26 cellular contexts compared by ENCODE assay signal in the genomic region with DNA sequence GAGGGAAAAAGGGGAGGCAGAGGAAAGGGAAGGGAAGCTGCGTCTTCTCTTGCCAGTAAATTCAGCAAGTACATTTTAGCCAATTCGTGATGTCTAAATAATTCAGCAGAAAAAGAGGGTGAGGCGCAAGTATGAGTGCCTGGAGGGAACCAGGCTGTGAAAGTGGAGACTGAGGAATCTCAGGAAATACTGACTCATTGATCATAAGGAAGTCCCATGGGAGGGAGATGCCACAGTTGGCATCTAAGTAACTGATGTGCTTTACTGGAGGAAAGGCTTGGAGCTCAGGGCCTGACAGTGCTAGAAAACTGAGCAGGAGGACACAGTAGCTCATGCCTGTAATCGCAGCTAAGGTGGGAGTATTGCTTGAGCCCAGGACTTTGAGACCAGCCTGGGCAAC. TPM values are rescaled to one million over a fixed set of nuclear protein-coding genes. Genes with fewer than 3 reads are reported as not detected.
DNase-seq lines count a peak whose midpoint lies in the region; ATAC-seq and TF ChIP-seq lines count a peak whose summit lies in the region.
"Had no signal": no experiment of that assay in that cellular context is flagged by ENCODE, and none has a peak within 500 bp of the region (broad histone marks: within the 10 kb centered on the region; RNA-seq: fewer than 3 reads in every experiment).

No MANE protein-coding gene starts in this region.

- H3K9me3 ChIP-seq in adipocyte (ENCODE audit: control insufficient read depth, low read length): peaks cover 7% of the 10 kb centered on the region
- H3K9me3 ChIP-seq: A549, MG63, Peyer's patch, prostate gland, transverse colon had no signal

- no peak for TF ChIP-seq CTCF in AG10803 (conservative IDR thresholded peaks at IDR 0.05; ENCODE audit: low read length)

- H3K4me3 ChIP-seq in AG10803 (ENCODE audit: low read length) (no peak overlapping the region), adipocyte (ENCODE audit: low read length) (no peak overlapping the region)
- H3K4me3 ChIP-seq: A549, coronary artery, GM12878, MG63, Peyer's patch, prostate gland, transverse colon had no signal

- H3K36me3 ChIP-seq in adipocyte (ENCODE audit: control insufficient read depth, insufficient read depth, low read length, severe bottlenecking): no peaks in the 10 kb centered on the region
- H3K36me3 ChIP-seq: MG63, Peyer's patch, prostate gland, transverse colon had no signal

- DNase-seq in AG10803 (ENCODE audit: low read depth) (peak; percentile 6), HT1080 (ENCODE audit: low read depth) (peak; percentile 66), adipocyte (ENCODE audit: low read depth) (peak; percentile 4), myocyte (ENCODE audit: low read depth) (peak; percentile 9), T-helper 2 cell (no peak)
- DNase-seq in stimulated activated CD4-positive, alpha-beta T cell treated with anti-CD3 and anti-CD28 coated beads, Interleukin-4, amount 100 ng/mL, for 24 hours: no peak
- DNase-seq: activated CD4-positive, alpha-beta T cell treated with anti-CD3 and anti-CD28 coated beads for 48 hours; activated naive CD4-positive, alpha-beta T cell; activated T-cell treated with anti-CD3 and anti-CD28 coated beads, Interleukin-2, amount 50 U/mL, for 4 hours; amniotic stem cell; Caco-2; DMS79; endodermal cell; kidney glomerular epithelial cell; MG63; NCI-H2107; NCI-H524; Peyer's patch; stimulated activated CD8-positive, alpha-beta memory T cell treated with anti-CD3 and anti-CD28 coated beads, Interleukin-4, amount 100 ng/mL, for 48 hours; transverse colon had no signal

- H3K4me1 ChIP-seq in adipocyte (ENCODE audit: control insufficient read depth, insufficient read depth, low read length): no peaks in the 10 kb centered on the region
- H3K4me1 ChIP-seq: A549, Caco-2, Peyer's patch, prostate gland, transverse colon had no signal

- H3K27me3 ChIP-seq in adipocyte (replicated peaks; ENCODE audit: control insufficient read depth, insufficient read depth, low read length): peaks cover 29% of the 10 kb centered on the region
- H3K27me3 ChIP-seq: MG63, Peyer's patch, transverse colon had no signal

- ATAC-seq in HG02798 (IDR thresholded peaks at IDR 0.05; ENCODE audit: poor library complexity, unreplicated experiment) (no peak), HG03159 (IDR thresholded peaks at IDR 0.05; ENCODE audit: unreplicated experiment) (no peak)
- ATAC-seq: A549; activated T-cell treated with anti-CD3 and anti-CD28 coated beads, Interleukin-2, amount 50 U/mL, for 4 hours; GM12878 had no signal

- no peak overlapping the region for H3K9ac ChIP-seq in adipocyte (ENCODE audit: low read length)

RNA-seq across cellular contexts. Expression of gene KIF5C, which starts 31.1 kb away (rescaled TPM):
- 4.7 and 5.4 TPM in 2 replicates for total RNA-seq in HT1080 (2014; rRNA removed; shearing (Covaris generic))
- 4.2 and 4.6 TPM in 2 replicates for polyA plus RNA-seq in HT1080 (2015; cell fraction: cytosol; rRNA removed)
- 6.3 and 6.4 TPM in 2 replicates for polyA plus RNA-seq in HT1080 (2015; cell fraction: nucleus; rRNA removed)
- 0.03 and 0.16 TPM in 2 replicates for total RNA-seq in myocyte
- polyA plus RNA-seq in myocyte (2012): 0.16 TPM

Comparison
In these comparisons a context has a peak if more than half of its experiments do, and no peak if none do; other contexts are left out.
1. DNase-seq: peak in AG10803 (single experiment), HT1080 (single experiment), adipocyte (single experiment) and myocyte (single experiment); none in stimulated activated CD4-positive, alpha-beta T cell treated with anti-CD3 and anti-CD28 coated beads, Interleukin-4, amount 100 ng/mL, for 24 hours (single experiment) and T-helper 2 cell (0 of 5).